ENCODE assay signal across 27 cellular contexts in the genomic region with DNA sequence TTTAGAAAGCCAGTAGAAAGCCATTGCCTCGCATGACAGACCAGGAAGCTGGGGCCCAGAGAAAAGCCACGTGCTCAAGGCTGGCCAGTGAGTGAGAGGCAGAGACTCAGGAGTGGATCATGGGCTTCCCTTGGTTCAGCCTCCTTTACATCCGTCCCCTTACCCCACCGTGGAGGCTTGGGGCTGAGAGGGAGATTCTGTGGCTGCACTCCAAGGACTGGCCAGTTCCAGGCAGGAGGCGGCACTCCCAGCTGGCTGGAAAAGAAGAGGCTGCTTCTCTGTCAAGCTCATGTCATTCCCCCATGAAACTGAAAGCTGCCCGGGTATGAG. TPM values are rescaled to one million over a fixed set of nuclear protein-coding genes. Genes with fewer than 3 reads are reported as not detected.
DNase-seq lines count a peak whose midpoint lies in the region; ATAC-seq and TF ChIP-seq lines count a peak whose summit lies in the region.
"Had no signal": no experiment of that assay in that cellular context is flagged by ENCODE, and none has a peak within 500 bp of the region (broad histone marks: within the 10 kb centered on the region; RNA-seq: fewer than 3 reads in every experiment).

No MANE protein-coding gene starts in this region.

- H2AFZ ChIP-seq in GM23338 (no peak overlapping the region), OCI-LY1 (ENCODE audit: low read length) (no peak overlapping the region)
- H2AFZ ChIP-seq: parathyroid adenoma had no signal

- no peaks in the 10 kb centered on the region for H3K36me3 Mint-ChIP-seq in GM23338 (ENCODE audit: low read depth)
- H3K36me3 Mint-ChIP-seq: CD14-positive monocyte had no signal

- no peaks in the 10 kb centered on the region for H3K9me3 ChIP-seq in OCI-LY1 (ENCODE audit: low read length)
- H3K9me3 ChIP-seq: lower lobe of right lung, suprapubic skin had no signal

- POLR2A ChIA-PET in HEK293T (lab: Yijun Ruan, JAX) = no interaction called here

- H3K9ac ChIP-seq in OCI-LY1 (ENCODE audit: low read length) = no peak overlapping the region
- H3K9ac ChIP-seq: parathyroid adenoma had no signal

- H3K4me2 ChIP-seq in GM23338 = no peak overlapping the region
- peak overlapping the region; percentile 15; the same call in 1 of the 2 replicates for H3K4me2 ChIP-seq in OCI-LY1 (ENCODE audit: low read length)

- CTCF ChIA-PET in HEK293T (lab: Yijun Ruan, JAX) = no interaction called here

- H3K9me2 ChIP-seq in GM23338 (ENCODE audit: insufficient read depth) (no peaks in the 10 kb centered on the region; the same call in 1 of the 2 replicates), OCI-LY1 (ENCODE audit: low read depth, low read length) (no peaks in the 10 kb centered on the region)

- peaks cover 36% of the 10 kb centered on the region for H3K27me3 Mint-ChIP-seq in GM23338 (ENCODE audit: insufficient read depth, low read depth, poor library complexity)

- H3K27ac ChIP-seq in GM23338 (ENCODE audit: low read depth) (no peak overlapping the region), OCI-LY1 (ENCODE audit: low read depth, low read length, poor library complexity, severe bottlenecking) (no peak overlapping the region)
- H3K27ac ChIP-seq: brain microvascular endothelial cell, lower lobe of right lung, parathyroid adenoma, sigmoid colon, suprapubic skin, VCaP had no signal

- no peaks in the 10 kb centered on the region for H3K36me3 ChIP-seq in GM23338 (ENCODE audit: insufficient read depth)
- no peaks in the 10 kb centered on the region for H3K36me3 ChIP-seq in OCI-LY1 (ENCODE audit: insufficient read depth, low read length)
- H3K36me3 ChIP-seq: adrenal gland, brain microvascular endothelial cell, lower lobe of right lung, MG63, sigmoid colon, suprapubic skin had no signal

- no peak for DNase-seq in GM23338 (ENCODE audit: low spot score)
- peak; percentile 20 for DNase-seq in fibroblast of villous mesenchyme (ENCODE audit: low read depth)
- peak; percentile 0 for DNase-seq in retina
- no peak for DNase-seq in NCI-H2171 (lab: John Stamatoyannopoulos, UW)
- DNase-seq in HEK293T (ENCODE audit: extremely low spot score) = no peak
- DNase-seq in NCI-H1694 (lab: John Stamatoyannopoulos, UW) = no peak
- no peak for DNase-seq in activated effector memory CD4-positive, alpha-beta T cell treated with Interleukin-2 at 50 U/mL for 16 hours
- DNase-seq: activated CD4-positive, alpha-beta T cell treated with anti-CD3 and anti-CD28 coated beads for 48 hours; activated naive CD4-positive, alpha-beta T cell treated with anti-CD3 and anti-CD28 coated beads for 36 hours; brain microvascular endothelial cell; lower lobe of right lung; MG63; NCI-H1436; NCI-H510A; OCI-M1; sigmoid colon; stimulated activated CD4-positive, alpha-beta T cell treated with anti-CD3 and anti-CD28 coated beads, Interleukin-4, amount 100 ng/mL, for 4 hours; stimulated activated naive B cell treated with anti-CD40 and anti-IgM and Interleukin-4, amounts not matched to agents 10 μg/mL and 1 μg/mL and 100 μg/mL, for 72 hours had no signal

- H3K4me1 ChIP-seq in GM23338 (ENCODE audit: insufficient read depth) (peaks cover 15% of the 10 kb centered on the region), OCI-LY1 (ENCODE audit: insufficient read depth, low read length, severe bottlenecking) (no peaks in the 10 kb centered on the region)
- H3K4me1 ChIP-seq: adrenal gland, lower lobe of right lung, parathyroid adenoma, sigmoid colon, suprapubic skin had no signal

- H3K79me2 ChIP-seq in GM23338 (replicated peaks; ENCODE audit: insufficient read depth) (no peaks in the 10 kb centered on the region), OCI-LY1 (ENCODE audit: insufficient read depth, low read length) (no peaks in the 10 kb centered on the region)
- H3K79me2 ChIP-seq: parathyroid adenoma had no signal

- H3K4me3 ChIP-seq in GM23338 (no peak overlapping the region), OCI-LY1 (ENCODE audit: low read depth, low read length, poor library complexity, severe bottlenecking) (no peak overlapping the region), fibroblast of villous mesenchyme (ENCODE audit: low read depth, low read length) (no peak overlapping the region)
- H3K4me3 ChIP-seq: adrenal gland, lower lobe of right lung, MG63, sigmoid colon, suprapubic skin had no signal

- H3K4me1 Mint-ChIP-seq in GM23338 = peaks cover 13% of the 10 kb centered on the region

- ATAC-seq in GM23338 = peak; percentile 64
- ATAC-seq: lower lobe of right lung; stimulated activated naive B cell treated with anti-CD40 and anti-IgM and Interleukin-4, amounts not matched to agents 10 μg/mL and 1 μg/mL and 100 μg/mL, for 72 hours had no signal

- no peak overlapping the region for H3K4me3 Mint-ChIP-seq in GM23338
- H3K4me3 Mint-ChIP-seq: activated naive CD4-positive, alpha-beta T cell treated with anti-CD3 and anti-CD28 coated beads for 36 hours; CD14-positive monocyte; natural killer cell treated with Interleukin-12 subunit alpha and Interleukin-12 subunit beta and Interleukin-15 and Interleukin-18, amount 100 ng/mL, for 72 hours; stimulated activated naive B cell treated with anti-CD40 and anti-IgM and Interleukin-4, amounts not matched to agents 10 μg/mL and 1 μg/mL and 100 μg/mL, for 72 hours had no signal

- H3K27ac Mint-ChIP-seq in GM23338 = no peak overlapping the region
- H3K27ac Mint-ChIP-seq: activated naive CD4-positive, alpha-beta T cell treated with anti-CD3 and anti-CD28 coated beads for 36 hours; stimulated activated naive B cell treated with anti-CD40 and anti-IgM and Interleukin-4, amounts not matched to agents 10 μg/mL and 1 μg/mL and 100 μg/mL, for 72 hours had no signal

- H3F3A ChIP-seq in GM23338 (replicated peaks; ENCODE audit: low read depth) (no peaks in the 10 kb centered on the region), OCI-LY1 (ENCODE audit: insufficient read depth, low read length) (no peaks in the 10 kb centered on the region)

- H3K9me3 Mint-ChIP-seq in GM23338 = peaks cover 4% of the 10 kb centered on the region; the same call in 1 of the 3 replicates

- H4K20me1 ChIP-seq in GM23338 (replicated peaks; ENCODE audit: insufficient read depth) (no peaks in the 10 kb centered on the region), OCI-LY1 (ENCODE audit: insufficient read depth, low read length) (no peaks in the 10 kb centered on the region)

- TF ChIP-seq CTCF in GM23338 (conservative IDR thresholded peaks at IDR 0.05; ENCODE audit: low read depth in 2 of 2) (no peak), OCI-LY1 (IDR thresholded peaks at IDR 0.05; ENCODE audit: low read length) (no peak), fibroblast of villous mesenchyme (IDR thresholded peaks at IDR 0.05; ENCODE audit: insufficient read depth, low read depth, low read length) (no peak)

- H3K27me3 ChIP-seq in GM23338 (ENCODE audit: insufficient read depth) (peaks cover 25% of the 10 kb centered on the region), OCI-LY1 (ENCODE audit: insufficient read depth, low read length) (peaks cover 4% of the 10 kb centered on the region; the same call in 1 of the 2 replicates)

TF ChIP-seq in GM23338, 12 proteins besides CTCF, POLR2A, EP300 and RAD21 (continues in another document):
- TF ChIP-seq, protein P1, sequence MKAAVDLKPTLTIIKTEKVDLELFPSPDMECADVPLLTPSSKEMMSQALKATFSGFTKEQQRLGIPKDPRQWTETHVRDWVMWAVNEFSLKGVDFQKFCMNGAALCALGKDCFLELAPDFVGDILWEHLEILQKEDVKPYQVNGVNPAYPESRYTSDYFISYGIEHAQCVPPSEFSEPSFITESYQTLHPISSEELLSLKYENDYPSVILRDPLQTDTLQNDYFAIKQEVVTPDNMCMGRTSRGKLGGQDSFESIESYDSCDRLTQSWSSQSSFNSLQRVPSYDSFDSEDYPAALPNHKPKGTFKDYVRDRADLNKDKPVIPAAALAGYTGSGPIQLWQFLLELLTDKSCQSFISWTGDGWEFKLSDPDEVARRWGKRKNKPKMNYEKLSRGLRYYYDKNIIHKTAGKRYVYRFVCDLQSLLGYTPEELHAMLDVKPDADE (IDR thresholded peaks at IDR 0.05) = no peak
- no peak for TF ChIP-seq EZH2phosphoT487 (IDR thresholded peaks at IDR 0.05; ENCODE audit: unreplicated experiment)

TF ChIP-seq in HEK293T, 16 proteins besides CTCF, POLR2A, EP300 and RAD21:
- TF ChIP-seq LEF1 (IDR thresholded peaks at IDR 0.05; ENCODE audit: borderline replicate concordance) = no peak

RNA-seq across cellular contexts. Expression of gene ASCL2, which starts 6.6 kb away (rescaled TPM):
- total RNA-seq in GM23338 (2014; rRNA removed; shearing (Covaris generic)) = 1.6 and 2.6 TPM in 2 replicates
- polyA plus RNA-seq in GM23338 (2016; fragmentation: Nextera tagmentation; extraction: Ambion mirVana) = 0.57 and 0.73 TPM in 2 replicates
- not detected in 2 replicates for total RNA-seq in fibroblast of villous mesenchyme
- total RNA-seq: activated naive CD4-positive, alpha-beta T cell treated with anti-CD3 and anti-CD28 coated beads for 36 hours; chondrocyte had no signal

RNA-seq across cellular contexts. Expression of gene C11orf21, which starts 24.8 kb away (rescaled TPM):
- total RNA-seq in GM23338 (2014; rRNA removed; shearing (Covaris generic)) = not detected in 2 replicates
- not detected in 2 replicates for polyA plus RNA-seq in GM23338 (2016; fragmentation: Nextera tagmentation; extraction: Ambion mirVana)
- not detected in 2 replicates for total RNA-seq in fibroblast of villous mesenchyme
- total RNA-seq: chondrocyte had no signal
- polyA plus RNA-seq: keratinocyte had no signal

RNA-seq across cellular contexts. Expression of gene TSPAN32, which starts 24.8 kb away (rescaled TPM):
- total RNA-seq in GM23338 (2014; rRNA removed; shearing (Covaris generic)) = not detected in 2 replicates
- not detected in 2 replicates for polyA plus RNA-seq in GM23338 (2016; fragmentation: Nextera tagmentation; extraction: Ambion mirVana)
- under 0.01 and 0.43 TPM in 2 replicates for total RNA-seq in fibroblast of villous mesenchyme
- total RNA-seq: chondrocyte had no signal
- polyA plus RNA-seq: keratinocyte had no signal

Comparison
In these comparisons a context has a peak if more than half of its experiments do, and no peak if none do; other contexts are left out.
1. DNase-seq: peak in fibroblast of villous mesenchyme (single experiment) and retina (single experiment); none in GM23338 (single experiment), NCI-H2171 (single experiment), HEK293T (single experiment), NCI-H1694 (single experiment) and activated effector memory CD4-positive, alpha-beta T cell treated with Interleukin-2 at 50 U/mL for 16 hours (single experiment).